Comparison of ENCODE assay signal across 16 cellular contexts in the genomic region with DNA sequence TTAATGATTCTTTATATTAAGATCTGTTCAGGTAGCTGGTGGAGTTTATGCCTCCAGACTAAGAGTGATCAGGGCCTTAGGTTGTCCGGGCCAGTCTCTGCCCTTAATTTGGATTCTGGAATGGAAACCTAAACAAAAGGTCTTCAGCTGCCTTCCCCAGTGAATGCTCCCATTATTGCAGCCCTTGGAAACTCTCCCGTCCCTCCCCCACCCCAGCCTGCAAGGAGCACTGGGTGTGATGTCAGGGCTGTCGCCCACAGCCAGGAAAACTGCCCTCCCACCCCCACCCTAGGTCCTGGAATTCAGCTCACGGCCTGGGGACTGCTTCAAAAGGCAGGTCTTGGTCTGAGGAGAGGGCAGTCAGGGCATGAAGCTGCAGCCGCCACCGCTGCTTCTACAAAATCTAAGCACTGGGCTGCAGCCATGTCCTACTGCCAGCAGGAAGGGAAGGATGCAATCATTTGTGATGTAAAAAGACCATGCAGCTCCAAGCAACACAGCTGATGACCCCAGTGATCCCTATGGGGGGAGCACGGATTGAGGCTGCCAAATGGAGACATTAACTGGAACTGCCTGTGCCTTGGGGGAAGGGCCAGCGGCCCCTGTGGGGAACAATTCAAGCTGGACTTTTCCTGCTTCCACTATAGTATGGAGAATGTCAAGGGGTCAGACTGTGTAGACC. TPM values are rescaled to one million over a fixed set of nuclear protein-coding genes. Genes with fewer than 3 reads are reported as not detected.
DNase-seq lines count a peak whose midpoint lies in the region; TF ChIP-seq lines count a peak whose summit lies in the region.
"Had no signal": no experiment of that assay in that cellular context is flagged by ENCODE, and none has a peak within 500 bp of the region (broad histone marks: within the 10 kb centered on the region; RNA-seq: fewer than 3 reads in every experiment).

No MANE protein-coding gene starts in this region.

- no peak overlapping the region for H2BK15ac ChIP-seq in neuronal stem cell (ENCODE audit: low read length)

- H3K4me1 ChIP-seq in left ventricle myocardium inferior: peaks cover 59% of the 10 kb centered on the region
- peaks cover 33 to 42% of the 10 kb centered on the region in 2 donors for H3K4me1 ChIP-seq in neuronal stem cell (ENCODE audit: control insufficient read depth in 2 of 2, insufficient read depth in 1 of 2, low read depth in 1 of 2, low read length in 2 of 2)
- H3K4me1 ChIP-seq in osteoblast (ENCODE audit: insufficient read depth, low read length): no peaks in the 10 kb centered on the region

- H4K20me1 ChIP-seq in osteoblast (ENCODE audit: insufficient read depth, low read length): peaks cover 16% of the 10 kb centered on the region

- intact Hi-C loops in left ventricle myocardium inferior (cut with micrococcal nuclease): loop anchor here (10.0 kb wide), 1 partner anchor 61 kb away; no protein-coding TSS in a partner anchor

- H3K79me1 ChIP-seq in neuronal stem cell (ENCODE audit: low read depth, low read length): peaks cover 5% of the 10 kb centered on the region

- H2AK5ac ChIP-seq in neuronal stem cell (ENCODE audit: low read depth, low read length): no peak overlapping the region

- H3K79me2 ChIP-seq in osteoblast (ENCODE audit: insufficient read depth, low read length): peaks cover 31% of the 10 kb centered on the region

- no peak overlapping the region for H3K14ac ChIP-seq in neuronal stem cell (ENCODE audit: low read length)

- in situ Hi-C loops in G401 (cut with HindIII; ENCODE audit: low sequenced_read_pairs): no loop called here

- H3K36me3 ChIP-seq in left ventricle myocardium inferior (peaks cover 72% of the 10 kb centered on the region), neuronal stem cell (replicated peaks in 1 of 2; ENCODE audit: control insufficient read depth in 2 of 2, insufficient read depth in 2 of 2, low read length in 2 of 2) (peaks cover 40 to 85% of the 10 kb centered on the region in 2 donors), osteoblast (ENCODE audit: insufficient read depth, low read length) (peaks cover 77% of the 10 kb centered on the region)

- TF ChIP-seq CTCF in left ventricle myocardium inferior (IDR thresholded peaks at IDR 0.05; ENCODE audit: borderline replicate concordance) (no peak), osteoblast (IDR thresholded peaks at IDR 0.05; ENCODE audit: extremely low read depth, low read depth, low read length) (no peak)

- no CpG with 5 or more reads among the region's 8 CpGs for WGBS in neuronal stem cell (ENCODE audit: extremely low coverage in 2 of 2, insufficient read length in 2 of 2, insufficient replicate concordance in 1 of 2), 2 donors

- H3K27ac ChIP-seq in left ventricle myocardium inferior (replicated peaks) (peak overlapping the region; percentile 40), neuronal stem cell (replicated peaks; ENCODE audit: low read length) (peak overlapping the region; percentile 94), osteoblast (ENCODE audit: low read depth, low read length) (no peak overlapping the region)
- H3K27ac ChIP-seq: C4-2B, psoas muscle had no signal

- H3K4me3 ChIP-seq in left ventricle myocardium inferior (no peak overlapping the region), neuronal stem cell (ENCODE audit: low read length in 2 of 2) (no peak overlapping the region), osteoblast (ENCODE audit: insufficient read depth, low read length) (no peak overlapping the region)
- H3K4me3 ChIP-seq: lung, psoas muscle had no signal

- H3K27me3 ChIP-seq in left ventricle myocardium inferior (ENCODE audit: low read depth) (no peaks in the 10 kb centered on the region), neuronal stem cell (ENCODE audit: control insufficient read depth in 3 of 3, insufficient read depth in 3 of 3, low read depth in 1 of 3, low read length in 3 of 3) (no peaks in the 10 kb centered on the region), osteoblast (ENCODE audit: insufficient read depth, low read length) (no peaks in the 10 kb centered on the region)

- no peak overlapping the region for H3K23ac ChIP-seq in neuronal stem cell (ENCODE audit: low read depth, low read length, poor library complexity)

- H3K18ac ChIP-seq in neuronal stem cell (ENCODE audit: low read length): peak overlapping the region; percentile 76

- H3K9me3 ChIP-seq in left ventricle myocardium inferior (replicated peaks): no peaks in the 10 kb centered on the region
- no peaks in the 10 kb centered on the region for H3K9me3 ChIP-seq in neuronal stem cell (replicated peaks in 1 of 2; ENCODE audit: control insufficient read depth in 2 of 2, insufficient read depth in 1 of 2, low read depth in 1 of 2, low read length in 2 of 2)
- H3K9me3 ChIP-seq in osteoblast (ENCODE audit: low read depth, low read length): no peaks in the 10 kb centered on the region
- H3K9me3 ChIP-seq: psoas muscle had no signal

- H3K4ac ChIP-seq in neuronal stem cell (ENCODE audit: low read length): no peak overlapping the region

- H3K9ac ChIP-seq in neuronal stem cell (ENCODE audit: low read depth, low read length, poor library complexity): no peak overlapping the region

- H4K91ac ChIP-seq in neuronal stem cell (ENCODE audit: low read depth, low read length, poor library complexity): no peak overlapping the region

- peak overlapping the region; percentile 36 for H3K4me2 ChIP-seq in neuronal stem cell (ENCODE audit: insufficient read depth, low read length, poor library complexity, severe bottlenecking)
- H3K4me2 ChIP-seq in osteoblast (ENCODE audit: insufficient read depth, low read length): no peak overlapping the region

- H2BK12ac ChIP-seq in neuronal stem cell (ENCODE audit: low read length): no peak overlapping the region

- H2AFZ ChIP-seq in neuronal stem cell (ENCODE audit: low read length) (peak overlapping the region; percentile 30), osteoblast (ENCODE audit: low read length) (no peak overlapping the region)

- no peak overlapping the region for H2BK5ac ChIP-seq in neuronal stem cell (ENCODE audit: low read length)

- H4K8ac ChIP-seq in neuronal stem cell (ENCODE audit: low read depth, low read length): no peak overlapping the region

- DNase-seq in G401 (ENCODE audit: low spot score) (peak; percentile 30), astrocyte of the hippocampus (ENCODE audit: low read depth, low spot score) (peak; percentile 52), left ventricle myocardium inferior (no peak), neuronal stem cell (ENCODE audit: low spot score) (peak; percentile 64), AG08395 (ENCODE audit: low spot score) (no peak), osteoblast (ENCODE audit: insufficient read length, low spot score, missing footprints) (no peak), COR-L47 (lab: John Stamatoyannopoulos, UW) (no peak), NOMO-1 (lab: John Stamatoyannopoulos, UW; ENCODE audit: unreplicated experiment in 2 of 2) (no peak)
- DNase-seq: activated CD8-positive, alpha-beta T cell treated with anti-CD3 and anti-CD28 coated beads for 36 hours; activated naive CD4-positive, alpha-beta T cell treated with Interleukin-2 at 50 U/mL for 16 hours; NCI-H1105 treated with DMSO at 0.1 percent for 48 hours; NCI-H524; psoas muscle; T1000 had no signal

- no peak overlapping the region for H2BK120ac ChIP-seq in neuronal stem cell (ENCODE audit: low read depth, low read length)

RNA-seq across cellular contexts. Expression of a gene that starts 11.4 kb away (rescaled TPM):
- 181 and 183 TPM in 2 replicates for total RNA-seq in G401 (2014; rRNA removed; shearing (Covaris generic))
- 104 TPM for total RNA-seq in left ventricle myocardium inferior
- 139 TPM for polyA plus RNA-seq in neuronal stem cell (2013, experiment 1 of 2)
- 138 TPM for polyA plus RNA-seq in neuronal stem cell (2013, experiment 2 of 2)
- total RNA-seq in osteoblast: 149 and 165 TPM in 2 replicates

RNA-seq across cellular contexts. Expression of a gene that starts 31.4 kb away (rescaled TPM):
- total RNA-seq in G401 (2014; rRNA removed; shearing (Covaris generic)): 18.8 and 20.7 TPM in 2 replicates
- total RNA-seq in left ventricle myocardium inferior (4.9 TPM), osteoblast (10.9 and 11.6 TPM in 2 replicates)
- polyA plus RNA-seq in neuronal stem cell (2013, experiment 1 of 2): 19.2 TPM
- polyA plus RNA-seq in neuronal stem cell (2013, experiment 2 of 2): 19.2 TPM

RNA-seq across cellular contexts. Expression of a gene that starts 51.9 kb away (rescaled TPM):
- 37.5 and 44.2 TPM in 2 replicates for total RNA-seq in G401 (2014; rRNA removed; shearing (Covaris generic))
- total RNA-seq in left ventricle myocardium inferior: 15.8 TPM
- polyA plus RNA-seq in neuronal stem cell (2013, experiment 1 of 2): 23.1 TPM
- 21.5 TPM for polyA plus RNA-seq in neuronal stem cell (2013, experiment 2 of 2)
- total RNA-seq in osteoblast: 25.3 and 33.3 TPM in 2 replicates

Comparison
In these comparisons a context has a peak if more than half of its experiments do, and no peak if none do; other contexts are left out.
1. DNase-seq: peak in G401 (single experiment), astrocyte of the hippocampus (single experiment) and neuronal stem cell (single experiment); none in left ventricle myocardium inferior (single experiment), AG08395 (single experiment), osteoblast (single experiment), COR-L47 (single experiment) and NOMO-1 (0 of 2).